Comparison of ENCODE assay signal across 29 cellular contexts in genomic region chr15:93983501-93983900, GRCh38.
A peak's percentile ranks its signal among the peaks of the same experiment; 100 is the strongest.
DNase-seq lines count a peak whose midpoint lies in the region; ATAC-seq and TF ChIP-seq lines count a peak whose summit lies in the region.
"Had no signal": no experiment of that assay in that cellular context is flagged by ENCODE, and none has a peak within 500 bp of the region (broad histone marks: within the 10 kb centered on the region; RNA-seq: fewer than 3 reads in every experiment).

No MANE protein-coding gene starts in this region.

- no peaks in the 10 kb centered on the region for H3K9me3 Mint-ChIP-seq in neural progenitor cell
- H3K9me3 Mint-ChIP-seq: activated CD4-positive, alpha-beta memory T cell treated with anti-CD3 and anti-CD28 coated beads, Interleukin-2, amount 10 ng/mL, durations not matched to agents 7 days and 5 days; activated naive CD8-positive, alpha-beta T cell treated with anti-CD3 and anti-CD28 coated beads for 36 hours; activated T-helper 2 cell treated with anti-CD3 and anti-CD28 coated beads, Interferon-gamma antibody, Interleukin-2, Interleukin-4, amounts not matched to agents 10 μg/mL and 5 μg/mL and 100 μg/mL, durations not matched to agents 14 hours and 24 hours and 36 hours; H9; mesothelial cell of epicardium; naive thymus-derived CD4-positive, alpha-beta T cell; stimulated activated naive CD8-positive, alpha-beta T cell treated with anti-CD3 and anti-CD28 coated beads, Interleukin-15, amount 100 ng/mL, for 72 hours had no signal

- H3K27me3 ChIP-seq in neural progenitor cell (no peaks in the 10 kb centered on the region), WERI-Rb-1 (ENCODE audit: insufficient read depth, low read depth, severe bottlenecking) (peaks cover 51% of the 10 kb centered on the region)
- H3K27me3 ChIP-seq: left lung, tibial artery had no signal

- H3K36me3 Mint-ChIP-seq in neural progenitor cell = no peaks in the 10 kb centered on the region
- H3K36me3 Mint-ChIP-seq: activated naive CD8-positive, alpha-beta T cell treated with anti-CD3 and anti-CD28 coated beads for 36 hours; CD4-positive, alpha-beta memory T cell; mesothelial cell of epicardium; naive thymus-derived CD4-positive, alpha-beta T cell had no signal

- peak in 2 of 3 experiments; percentile 14 to 44 for DNase-seq in NCI-H1417 (lab: John Stamatoyannopoulos, UW)
- no peak for DNase-seq in NCI-H1417 treated with DMSO at 0.1 percent for 48 hours (lab: John Stamatoyannopoulos, UW)
- DNase-seq in DMS 273 (lab: John Stamatoyannopoulos, UW; ENCODE audit: unreplicated experiment) = peak; percentile 56
- peak; percentile 40 for DNase-seq in RPMI7951 (ENCODE audit: low read depth)
- no peak for DNase-seq in neural progenitor cell (ENCODE audit: low spot score)
- DNase-seq in WERI-Rb-1 = no peak
- DNase-seq: 8988T; activated CD4-positive, alpha-beta memory T cell treated with anti-CD3 and anti-CD28 coated beads, Interleukin-2, amount 10 ng/mL, durations not matched to agents 7 days and 5 days; activated CD4-positive, CD25-positive, alpha-beta regulatory T cell treated with anti-CD3 and anti-CD28 coated beads, Interleukin-2, amount 50 U/mL, for 72 hours; activated naive CD8-positive, alpha-beta T cell treated with anti-CD3 and anti-CD28 coated beads for 36 hours; CD4-positive, alpha-beta memory T cell; cerebellar nuclear complex; DMS153; H9; IMR-90; left lung; naive thymus-derived CD4-positive, alpha-beta T cell; NCI-H2029 treated with DMSO at 0.1 percent for 48 hours; NCI-H510A; stimulated activated CD4-positive, alpha-beta T cell treated with anti-CD3 and anti-CD28 coated beads, Interleukin-1b, Interleukin-23, amount 100 ng/mL, for 48 hours; stimulated activated CD8-positive, alpha-beta memory T cell treated with anti-CD3 and anti-CD28 coated beads, Interleukin-4, amount 100 ng/mL, for 48 hours; stimulated activated naive CD8-positive, alpha-beta T cell treated with anti-CD3 and anti-CD28 coated beads, Interleukin-15, amount 100 ng/mL, for 72 hours; tibial artery had no signal

- H3K4me1 Mint-ChIP-seq in neural progenitor cell = peaks cover 19% of the 10 kb centered on the region

- no peak overlapping the region for H3K4me3 Mint-ChIP-seq in neural progenitor cell
- H3K4me3 Mint-ChIP-seq: activated CD4-positive, alpha-beta memory T cell treated with anti-CD3 and anti-CD28 coated beads, Interleukin-2, amount 10 ng/mL, durations not matched to agents 7 days and 5 days; activated naive CD8-positive, alpha-beta T cell treated with anti-CD3 and anti-CD28 coated beads for 36 hours; CD4-positive, alpha-beta memory T cell; H9; mesothelial cell of epicardium; naive thymus-derived CD4-positive, alpha-beta T cell; stimulated activated naive CD8-positive, alpha-beta T cell treated with anti-CD3 and anti-CD28 coated beads, Interleukin-15, amount 100 ng/mL, for 72 hours had no signal

- H3K9ac ChIP-seq in neural progenitor cell = no peak overlapping the region

- peaks cover 39% of the 10 kb centered on the region for H3K4me1 ChIP-seq in neural progenitor cell
- H3K4me1 ChIP-seq: left lung, tibial artery had no signal

- H3K9me3 ChIP-seq in neural progenitor cell (ENCODE audit: low read depth) = no peaks in the 10 kb centered on the region
- no peaks in the 10 kb centered on the region for H3K9me3 ChIP-seq in WERI-Rb-1 (ENCODE audit: severe bottlenecking)
- H3K9me3 ChIP-seq: left lung, tibial artery had no signal

- no peak for ATAC-seq in HG03354 (IDR thresholded peaks at IDR 0.05; ENCODE audit: poor library complexity, severe bottlenecking, unreplicated experiment)
- no peak for ATAC-seq in GM18519 (IDR thresholded peaks at IDR 0.05; ENCODE audit: low FRiP score, unreplicated experiment)
- ATAC-seq: left lung; naive thymus-derived CD4-positive, alpha-beta T cell; Panc1; stimulated activated naive CD8-positive, alpha-beta T cell treated with anti-CD3 and anti-CD28 coated beads, Interleukin-15, amount 100 ng/mL, for 72 hours had no signal

- no peak overlapping the region for H3K27ac Mint-ChIP-seq in neural progenitor cell
- H3K27ac Mint-ChIP-seq: activated CD4-positive, alpha-beta memory T cell treated with anti-CD3 and anti-CD28 coated beads, Interleukin-2, amount 10 ng/mL, durations not matched to agents 7 days and 5 days; activated naive CD8-positive, alpha-beta T cell treated with anti-CD3 and anti-CD28 coated beads for 36 hours; activated T-helper 2 cell treated with anti-CD3 and anti-CD28 coated beads, Interferon-gamma antibody, Interleukin-2, Interleukin-4, amounts not matched to agents 10 μg/mL and 5 μg/mL and 100 μg/mL, durations not matched to agents 14 hours and 24 hours and 36 hours; CD4-positive, alpha-beta memory T cell; mesothelial cell of epicardium; naive thymus-derived CD4-positive, alpha-beta T cell; stimulated activated naive CD8-positive, alpha-beta T cell treated with anti-CD3 and anti-CD28 coated beads, Interleukin-15, amount 100 ng/mL, for 72 hours had no signal

- H3K79me2 ChIP-seq in neural progenitor cell (ENCODE audit: low read depth) = no peaks in the 10 kb centered on the region

- no peaks in the 10 kb centered on the region for H3K36me3 ChIP-seq in neural progenitor cell
- H3K36me3 ChIP-seq in WERI-Rb-1 = no peaks in the 10 kb centered on the region
- H3K36me3 ChIP-seq: left lung, tibial artery had no signal

- H3K4me3 ChIP-seq in neural progenitor cell (no peak overlapping the region), WERI-Rb-1 (ENCODE audit: low read depth, low read length) (no peak overlapping the region)
- H3K4me3 ChIP-seq: left lung, smooth muscle cell, tibial artery had no signal

- H3K27ac ChIP-seq in neural progenitor cell (no peak overlapping the region), WERI-Rb-1 (no peak overlapping the region)
- H3K27ac ChIP-seq: left lung, tibial artery had no signal

- peak overlapping the region; percentile 54 for H2AFZ ChIP-seq in neural progenitor cell (replicated peaks)

- peaks cover 3% of the 10 kb centered on the region for H3F3A ChIP-seq in neural progenitor cell (ENCODE audit: low read depth)

- no peak overlapping the region for H3K4me2 ChIP-seq in neural progenitor cell
- H3K4me2 ChIP-seq: smooth muscle cell had no signal

- H3K27me3 Mint-ChIP-seq in neural progenitor cell (ENCODE audit: insufficient read depth, low read depth) = no peaks in the 10 kb centered on the region
- H3K27me3 Mint-ChIP-seq: activated naive CD8-positive, alpha-beta T cell treated with anti-CD3 and anti-CD28 coated beads for 36 hours; CD4-positive, alpha-beta memory T cell had no signal

- H4K20me1 ChIP-seq in neural progenitor cell (ENCODE audit: low read depth) = no peaks in the 10 kb centered on the region

- TF ChIP-seq CTCF in neural progenitor cell (IDR thresholded peaks at IDR 0.05) (no peak), WERI-Rb-1 (IDR thresholded peaks at IDR 0.05; ENCODE audit: low read depth, low read length) (no peak)

Comparison
In these comparisons a context has a peak if more than half of its experiments do, and no peak if none do; other contexts are left out.
1. DNase-seq: peak in NCI-H1417 (2 of 3), DMS 273 (single experiment) and RPMI7951 (single experiment); none in NCI-H1417 treated with DMSO at 0.1 percent for 48 hours (single experiment), neural progenitor cell (single experiment) and WERI-Rb-1 (single experiment).